In genomic region chr2:46062637-46063412, GRCh38 we compare ENCODE assay signal across 8 cellular contexts.
DNase-seq lines count a peak whose midpoint lies in the region; ATAC-seq and TF ChIP-seq lines count a peak whose summit lies in the region.

No MANE protein-coding gene starts in this region.

- CTCF ChIA-PET in Caco-2 (lab: Charles Lee) = interaction anchor here (0.6 to 2.5 kb wide), 24 partner anchors 10 to 1079 kb away, joined by 3 to 29 read pairs (median 4); partner anchors contain the start of gene EPAS1
- CTCF ChIA-PET in Panc1 (lab: Charles Lee) = interaction anchor here (0.6 to 1.2 kb wide), 9 partner anchors 8 to 1123 kb away, joined by 3 to 7 read pairs (median 3); no protein-coding TSS in a partner anchor

- in situ Hi-C loops in Panc1 (cut with HindIII; ENCODE audit: low pct_unique_long_range_greater_than_20kb, low sequenced_read_pairs) = no loop called here

- POLR2A ChIA-PET in Caco-2 (lab: Charles Lee) (interaction anchor here (0.6 to 1.0 kb wide), 2 partner anchors 52 to 235 kb away, joined by 3 to 6 read pairs; partner anchors contain the start of gene EPAS1), Panc1 (lab: Charles Lee) (interaction anchor here (0.6 kb wide), 1 partner anchor 18 kb away, joined by 5 read pairs; no protein-coding TSS in a partner anchor)

- no peak overlapping the region for H3K27ac ChIP-seq in Panc1 (ENCODE audit: low read length)

- no peak overlapping the region for H3K4me3 ChIP-seq in Caco-2 (ENCODE audit: low read depth, low read length)
- H3K4me3 ChIP-seq in Panc1 (ENCODE audit: low read depth in 2 of 2, low read length in 2 of 2) = no peak overlapping the region
- no peak overlapping the region for H3K4me3 ChIP-seq in fibroblast of mammary gland (ENCODE audit: control insufficient read depth, low read depth, low read length)

- no peak overlapping the region for H3K4me3 Mint-ChIP-seq in Caco-2 (ENCODE audit: unreplicated experiment)
- no peak overlapping the region for H3K4me3 Mint-ChIP-seq in nephron progenitor cell

- H3K27me3 ChIP-seq in Caco-2 (replicated peaks; ENCODE audit: control insufficient read depth, insufficient read depth, low read length) (no peaks in the 10 kb centered on the region), Panc1 (ENCODE audit: control insufficient read depth, insufficient read depth, low read length) (no peaks in the 10 kb centered on the region)

- no peaks in the 10 kb centered on the region for H3K36me3 ChIP-seq in Caco-2 (ENCODE audit: control insufficient read depth, insufficient read depth, low read length)
- H3K36me3 ChIP-seq in Panc1 (ENCODE audit: control insufficient read depth, insufficient read depth, low read length) = no peaks in the 10 kb centered on the region

- H3K4me1 ChIP-seq in Caco-2 (peaks cover 21% of the 10 kb centered on the region), Panc1 (ENCODE audit: control insufficient read depth, insufficient read depth, low read length) (peaks cover 2% of the 10 kb centered on the region; the same call in 1 of the 2 replicates)

- H3K9me3 Mint-ChIP-seq in Caco-2 (ENCODE audit: unreplicated experiment) (no peaks in the 10 kb centered on the region), nephron progenitor cell (no peaks in the 10 kb centered on the region)

- DNase-seq in Caco-2 (peak; percentile 75 to 86), KG1 (lab: John Stamatoyannopoulos, UW) (peak; percentile 52), Panc1 (ENCODE audit: low read depth, low spot score) (peak; percentile 73), fibroblast of mammary gland (ENCODE audit: low read depth) (peak; percentile 91), nephron progenitor cell (peak; percentile 81)
- DNase-seq in activated T-cell treated with anti-CD3 and anti-CD28 coated beads, Interleukin-2, amount 50 U/mL, for 1 hour = peak; percentile 52
- DNase-seq in stimulated activated naive CD4-positive, alpha-beta T cell (lab: John Stamatoyannopoulos, UW) = peak; percentile 1 to 61 (median 38)

- no peaks in the 10 kb centered on the region for H3K9me3 ChIP-seq in Caco-2
- no peaks in the 10 kb centered on the region for H3K9me3 ChIP-seq in Panc1 (ENCODE audit: control insufficient read depth, insufficient read depth, low read depth, low read length)

- intact Hi-C loops in Caco-2 (cut with micrococcal nuclease; ENCODE audit: unreplicated experiment) (loop anchor here (1.0 to 5.0 kb wide), 9 partner anchors 51 to 398 kb away; no protein-coding TSS in a partner anchor), Panc1 (cut with micrococcal nuclease; ENCODE audit: unreplicated experiment) (loop anchor here (5.0 kb wide), 1 partner anchor 239 kb away; no protein-coding TSS in a partner anchor)

- ATAC-seq in Panc1 (peak; percentile 84), HG03025 (IDR thresholded peaks at IDR 0.05; ENCODE audit: low FRiP score, unreplicated experiment) (no peak)

- no TSS peak for BruUV-seq in Caco-2 (replicated peaks; lab: Mats Ljungman, UMichigan)
- no TSS peak for BruUV-seq in Panc1 (replicated peaks; lab: Mats Ljungman, UMichigan)

- H3K36me3 Mint-ChIP-seq in Caco-2 (ENCODE audit: insufficient read depth, unreplicated experiment) = no peaks in the 10 kb centered on the region
- H3K36me3 Mint-ChIP-seq in nephron progenitor cell (ENCODE audit: low read depth) = no peaks in the 10 kb centered on the region

- H3K27ac Mint-ChIP-seq in Caco-2 (ENCODE audit: unreplicated experiment) = no peak overlapping the region
- H3K27ac Mint-ChIP-seq in nephron progenitor cell = no peak overlapping the region

- TF ChIP-seq CTCF in Caco-2 (IDR thresholded peaks at IDR 0.05; ENCODE audit: insufficient read depth in 1 of 2, low read depth in 1 of 2, low read length in 1 of 2, severe bottlenecking in 1 of 2, unreplicated experiment in 1 of 2) = peak; percentile 84 to 91
- peak; percentile 91 for TF ChIP-seq CTCF in Panc1 (IDR thresholded peaks at IDR 0.05)
- peak; percentile 97 for TF ChIP-seq CTCF in fibroblast of mammary gland (conservative IDR thresholded peaks at IDR 0.05; ENCODE audit: control insufficient read depth, insufficient read depth, low read depth, low read length)
- TF ChIP-seq CTCF in nephron progenitor cell (IDR thresholded peaks at IDR 0.05) = peak; percentile 83

- peaks cover 37% of the 10 kb centered on the region for H3K4me1 Mint-ChIP-seq in Caco-2 (ENCODE audit: low read depth, unreplicated experiment)
- peaks cover 21% of the 10 kb centered on the region for H3K4me1 Mint-ChIP-seq in nephron progenitor cell

- no peaks in the 10 kb centered on the region for H3K27me3 Mint-ChIP-seq in Caco-2 (ENCODE audit: insufficient read depth, unreplicated experiment)
- H3K27me3 Mint-ChIP-seq in nephron progenitor cell (ENCODE audit: low read depth, poor library complexity) = peaks cover 20% of the 10 kb centered on the region

Comparison
In these comparisons a context has a peak if more than half of its experiments do, and no peak if none do; other contexts are left out.
1. DNase-seq: peak in every context shown above with its lines; median percentile 91 in fibroblast of mammary gland; 81 in nephron progenitor cell; 80 in Caco-2; 73 in Panc1; 52 in KG1; 52 in activated T-cell treated with anti-CD3 and anti-CD28 coated beads, Interleukin-2, amount 50 U/mL, for 1 hour; 38 in stimulated activated naive CD4-positive, alpha-beta T cell.